In genomic region chr15:65354835-65355172, GRCh38 we compare ENCODE assay signal across 18 cellular contexts. TPM values are rescaled to one million over a fixed set of nuclear protein-coding genes. Genes with fewer than 3 reads are reported as not detected.
A peak's percentile ranks its signal among the peaks of the same experiment; 100 is the strongest.
DNase-seq lines count a peak whose midpoint lies in the region; TF ChIP-seq lines count a peak whose summit lies in the region.
"Had no signal": no experiment of that assay in that cellular context is flagged by ENCODE, and none has a peak within 500 bp of the region (broad histone marks: within the 10 kb centered on the region; RNA-seq: fewer than 3 reads in every experiment).

No MANE protein-coding gene starts in this region.

- H3K79me2 ChIP-seq in neural cell (replicated peaks; ENCODE audit: insufficient read depth, low read length): peaks cover 6% of the 10 kb centered on the region

- 69 to 82% methylated on average over 2 to 4 of the region's 10 CpGs for WGBS in esophagus squamous epithelium, 2 donors

- no peak for TF ChIP-seq RAD21 in neural cell (conservative IDR thresholded peaks at IDR 0.05)

- H3K9me3 ChIP-seq in left ventricle myocardium inferior (replicated peaks): peaks cover 15% of the 10 kb centered on the region
- peaks cover 0 to 5% (median 0%) of the 10 kb centered on the region in 3 donors for H3K9me3 ChIP-seq in esophagus squamous epithelium
- H3K9me3 ChIP-seq in neural cell (ENCODE audit: low read length): no peaks in the 10 kb centered on the region

- H3K9ac ChIP-seq in neural cell (ENCODE audit: low read length): peak overlapping the region; percentile 70

- peak overlapping the region; percentile 67 for H3K4me3 ChIP-seq in left ventricle myocardium inferior
- peak overlapping the region in 3 of 4 donors; percentile 37 to 66 (median 49) for H3K4me3 ChIP-seq in esophagus squamous epithelium
- H3K4me3 ChIP-seq in neural cell (ENCODE audit: low read length): peak overlapping the region; percentile 60

- H2AFZ ChIP-seq in neural cell (ENCODE audit: low read depth, low read length): no peak overlapping the region

- TF ChIP-seq CTCF in left ventricle myocardium inferior (IDR thresholded peaks at IDR 0.05; ENCODE audit: borderline replicate concordance): no peak
- TF ChIP-seq CTCF in esophagus squamous epithelium (IDR thresholded peaks at IDR 0.05): no peak
- TF ChIP-seq CTCF in neural cell (IDR thresholded peaks at IDR 0.05; ENCODE audit: poor library complexity, severe bottlenecking): no peak

- H3K9me2 ChIP-seq in neural cell (ENCODE audit: insufficient read depth, low read length): no peaks in the 10 kb centered on the region

- peaks cover 64% of the 10 kb centered on the region for H3K27me3 ChIP-seq in left ventricle myocardium inferior (ENCODE audit: low read depth)
- H3K27me3 ChIP-seq in esophagus squamous epithelium: peaks cover 0 to 68% (median 12%) of the 10 kb centered on the region in 4 donors
- H3K27me3 ChIP-seq in neural cell (ENCODE audit: insufficient read depth, low read depth, low read length): no peaks in the 10 kb centered on the region

- no peak for TF ChIP-seq POLR2A in esophagus squamous epithelium (IDR thresholded peaks at IDR 0.05)

- intact Hi-C loops in left ventricle myocardium inferior (cut with micrococcal nuclease): no loop called here
- intact Hi-C loops in cardiac septum (cut with DNase I): no loop called here
- intact Hi-C loops in esophagus squamous epithelium (cut with DNase I): no loop called here

- no peaks in the 10 kb centered on the region for H3F3A ChIP-seq in neural cell (ENCODE audit: insufficient read depth, low read length, poor library complexity, severe bottlenecking)

- no peak for TF ChIP-seq EP300 in neural cell (conservative IDR thresholded peaks at IDR 0.05; ENCODE audit: poor library complexity, severe bottlenecking)

- H3K36me3 ChIP-seq in left ventricle myocardium inferior: no peaks in the 10 kb centered on the region
- no peaks in the 10 kb centered on the region for H3K36me3 ChIP-seq in esophagus squamous epithelium
- H3K36me3 ChIP-seq in neural cell (ENCODE audit: insufficient read depth, low read length): no peaks in the 10 kb centered on the region
- H3K36me3 ChIP-seq: brain microvascular endothelial cell had no signal

- H3K4me2 ChIP-seq in neural cell (ENCODE audit: low read length): no peak overlapping the region

- H3K27ac ChIP-seq in left ventricle myocardium inferior (replicated peaks) (no peak overlapping the region), esophagus squamous epithelium (no peak overlapping the region), neural cell (ENCODE audit: low read length) (no peak overlapping the region)
- H3K27ac ChIP-seq: brain microvascular endothelial cell had no signal

- DNase-seq in left ventricle myocardium inferior (no peak), cardiac septum (ENCODE audit: low spot score) (no peak), esophagus squamous epithelium (lab: John Stamatoyannopoulos, UW) (no peak), SW480 (ENCODE audit: low spot score) (no peak), Kasumi-1 (lab: John Stamatoyannopoulos, UW) (no peak), HuH-7.5 (ENCODE audit: low spot score) (no peak), NCI-H1694 (lab: John Stamatoyannopoulos, UW) (no peak)
- DNase-seq: activated CD8-positive, alpha-beta T cell treated with anti-CD3 and anti-CD28 coated beads for 36 hours; activated effector memory CD4-positive, alpha-beta T cell treated with Interleukin-2 at 50 U/mL for 16 hours; brain microvascular endothelial cell; left colon; NCI-H1930; SHP77 had no signal

- H4K20me1 ChIP-seq in neural cell (ENCODE audit: insufficient read depth): no peaks in the 10 kb centered on the region

- H3K4me1 ChIP-seq in left ventricle myocardium inferior (peaks cover 6% of the 10 kb centered on the region), esophagus squamous epithelium (peaks cover 6 to 15% (median 10%) of the 10 kb centered on the region in 3 donors)

TF ChIP-seq in neural cell, 6 proteins besides CTCF, POLR2A, EP300 and RAD21:
- TF ChIP-seq POLR2AphosphoS5 (IDR thresholded peaks at IDR 0.05) (no peak), MXI1 (conservative IDR thresholded peaks at IDR 0.05; ENCODE audit: poor library complexity, severe bottlenecking) (no peak), REST (IDR thresholded peaks at IDR 0.05; ENCODE audit: borderline replicate concordance) (no peak), SMC3 (conservative IDR thresholded peaks at IDR 0.05; ENCODE audit: poor library complexity) (no peak), TAF1 (IDR thresholded peaks at IDR 0.05; ENCODE audit: low read depth) (no peak), EZH2 (IDR thresholded peaks at IDR 0.05; ENCODE audit: borderline replicate concordance, insufficient read depth, low read length, poor library complexity, severe bottlenecking) (no peak)

RNA-seq across cellular contexts. Expression of gene IGDCC3, which starts 23.0 kb away (rescaled TPM):
- 0.16 TPM for total RNA-seq in left ventricle myocardium inferior
- total RNA-seq in cardiac septum: not detected
- not detected for total RNA-seq in esophagus squamous epithelium
- polyA plus RNA-seq in neural cell: 14.4 and 18.8 TPM in 2 replicates
- polyA minus RNA-seq in neural cell: 21.0 and 21.9 TPM in 2 replicates
- total RNA-seq: activated CD8-positive, alpha-beta T cell treated with anti-CD3 and anti-CD28 coated beads for 36 hours; LHCN-M2; natural killer cell treated with Interleukin-12 subunit alpha and Interleukin-12 subunit beta and Interleukin-15 and Interleukin-18, amount 100 ng/mL, for 72 hours had no signal

RNA-seq across cellular contexts. Expression of gene RNU5B-1, which starts 50.3 kb away (rescaled TPM):
- 40.3 TPM for total RNA-seq in left ventricle myocardium inferior
- 29.8 TPM for total RNA-seq in cardiac septum
- not detected for total RNA-seq in esophagus squamous epithelium
- polyA plus RNA-seq in neural cell: not detected in 2 replicates
- not detected in 2 replicates for polyA minus RNA-seq in neural cell
- total RNA-seq: activated CD8-positive, alpha-beta T cell treated with anti-CD3 and anti-CD28 coated beads for 36 hours; glomerular endothelial cell; left colon; LHCN-M2; natural killer cell treated with Interleukin-12 subunit alpha and Interleukin-12 subunit beta and Interleukin-15 and Interleukin-18, amount 100 ng/mL, for 72 hours had no signal
- polyA plus RNA-seq: AG04450 had no signal

RNA-seq across cellular contexts. Expression of gene RNU5A-1, which starts 59.0 kb away (rescaled TPM):
- total RNA-seq in left ventricle myocardium inferior (not detected), cardiac septum (not detected), esophagus squamous epithelium (not detected)
- not detected in 2 replicates for polyA plus RNA-seq in neural cell
- not detected in 2 replicates for polyA minus RNA-seq in neural cell
- total RNA-seq: activated CD8-positive, alpha-beta T cell treated with anti-CD3 and anti-CD28 coated beads for 36 hours; glomerular endothelial cell; left colon; LHCN-M2; natural killer cell treated with Interleukin-12 subunit alpha and Interleukin-12 subunit beta and Interleukin-15 and Interleukin-18, amount 100 ng/mL, for 72 hours had no signal
- polyA plus RNA-seq: AG04450 had no signal

Comparison
In these comparisons a context has a peak if more than half of its experiments do, and no peak if none do; other contexts are left out.
1. RNA of gene RNU5B-1, which starts 50.3 kb away (total RNA-seq): 40.3 TPM in left ventricle myocardium inferior (single experiment) and 29.8 TPM in cardiac septum (single experiment); not detected in esophagus squamous epithelium; every median in the first group is over 10 times any median in the second.
2. Peak in every context shown above with its lines, with median percentiles within 50 percentile points of each other: H3K4me3 ChIP-seq.